In the genomic region with DNA sequence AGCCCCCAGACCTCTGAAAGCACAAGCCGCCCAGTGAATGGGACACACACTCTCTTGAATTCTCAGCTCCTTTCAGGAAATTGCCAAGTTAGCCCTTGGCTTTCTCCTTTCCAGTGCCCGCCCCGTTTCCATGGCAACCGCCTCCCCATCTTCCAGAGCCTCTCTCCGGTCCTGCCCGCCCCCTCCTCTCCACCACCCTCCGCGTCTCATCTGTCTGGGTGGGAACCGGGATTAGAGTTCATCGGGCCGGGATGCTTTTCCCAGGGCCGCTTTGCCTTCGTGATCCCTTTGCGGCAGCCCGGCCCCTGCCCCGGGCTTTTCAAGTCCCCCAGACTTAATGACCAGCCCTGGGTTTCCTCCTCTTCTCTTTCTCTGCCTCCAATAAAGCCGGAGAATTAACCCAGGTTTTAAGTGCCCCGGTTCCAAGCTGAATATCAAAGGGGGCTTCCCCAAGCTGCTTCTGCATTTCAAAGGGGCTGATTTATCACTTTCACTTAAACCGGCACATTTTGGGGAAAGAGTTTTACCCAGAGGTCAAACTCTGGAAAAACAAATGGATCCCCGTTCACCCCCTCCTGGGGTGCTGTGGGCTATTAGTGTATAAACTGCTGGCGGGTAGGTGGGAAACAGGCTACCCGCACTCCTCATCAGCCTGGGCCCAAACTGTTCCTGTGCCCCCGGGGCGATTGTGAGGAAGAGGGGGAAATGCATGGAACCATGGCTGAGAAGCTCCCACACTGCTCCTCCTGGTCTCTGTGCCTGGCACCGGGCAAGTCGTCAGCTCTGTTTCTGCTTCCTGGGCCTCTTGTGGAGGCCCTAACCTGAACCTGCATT, we compare ENCODE assay signal across 18 cellular contexts.
DNase-seq lines count a peak whose midpoint lies in the region; ATAC-seq and TF ChIP-seq lines count a peak whose summit lies in the region.
"Had no signal": no experiment of that assay in that cellular context is flagged by ENCODE, and none has a peak within 500 bp of the region (broad histone marks: within the 10 kb centered on the region; RNA-seq: fewer than 3 reads in every experiment).

No MANE protein-coding gene starts in this region.

- H3K36me3 ChIP-seq in heart right ventricle (no peaks in the 10 kb centered on the region), neural progenitor cell (no peaks in the 10 kb centered on the region), vagina (no peaks in the 10 kb centered on the region)
- H3K36me3 ChIP-seq: adrenal gland, neutrophil, SJSA1, spleen had no signal

- H3K27me3 Mint-ChIP-seq in neural progenitor cell (ENCODE audit: insufficient read depth, low read depth), result peaks cover 20% of the 10 kb centered on the region

- intact Hi-C loops in cardiac septum (cut with DNase I) (no loop called here), heart right ventricle (cut with DNase I) (no loop called here), vagina (cut with DNase I) (no loop called here)

- peaks cover 7% of the 10 kb centered on the region for H3K9me3 Mint-ChIP-seq in neural progenitor cell

- no peak for ATAC-seq in heart right ventricle
- no peak for ATAC-seq in GM21381 (IDR thresholded peaks at IDR 0.05; ENCODE audit: unreplicated experiment)
- ATAC-seq: HCT116, left cardiac atrium had no signal

- peaks cover 24% of the 10 kb centered on the region for H3F3A ChIP-seq in neural progenitor cell (ENCODE audit: low read depth)

- H3K4me1 Mint-ChIP-seq in neural progenitor cell, result peaks cover 83% of the 10 kb centered on the region

- peaks cover 4% of the 10 kb centered on the region for H3K36me3 Mint-ChIP-seq in neural progenitor cell

- peak overlapping the region; percentile 50 for H3K4me2 ChIP-seq in neural progenitor cell

- H3K4me3 Mint-ChIP-seq in neural progenitor cell, result peak overlapping the region; percentile 78

- H3K79me2 ChIP-seq in neural progenitor cell (ENCODE audit: low read depth), result no peaks in the 10 kb centered on the region

- TF ChIP-seq POLR2A in vagina (IDR thresholded peaks at IDR 0.05), result no peak

- H3K4me1 ChIP-seq in heart right ventricle, result peaks cover 0 to 58% (median 9%) of the 10 kb centered on the region in 9 donors
- peaks cover 44% of the 10 kb centered on the region for H3K4me1 ChIP-seq in neural progenitor cell
- peaks cover 23% of the 10 kb centered on the region for H3K4me1 ChIP-seq in vagina

- H3K27ac Mint-ChIP-seq in neural progenitor cell, result peak overlapping the region; percentile 99

- no peak overlapping the region for H2AFZ ChIP-seq in neural progenitor cell (replicated peaks)

- no peaks in the 10 kb centered on the region for H4K20me1 ChIP-seq in neural progenitor cell (ENCODE audit: low read depth)

- no peak overlapping the region for H3K9ac ChIP-seq in neural progenitor cell

- H3K27ac ChIP-seq in heart right ventricle, result no peak overlapping the region
- H3K27ac ChIP-seq in neural progenitor cell, result no peak overlapping the region
- H3K27ac ChIP-seq in vagina, result no peak overlapping the region
- H3K27ac ChIP-seq: adrenal gland, neutrophil, SJSA1, spleen, VCaP had no signal

- H3K4me3 ChIP-seq in heart right ventricle (no peak overlapping the region), neural progenitor cell (no peak overlapping the region), vagina (no peak overlapping the region)
- H3K4me3 ChIP-seq: adrenal gland, SJSA1, spleen had no signal

- peak; percentile 70 for DNase-seq in cardiac septum (ENCODE audit: low spot score)
- no peak for DNase-seq in heart right ventricle
- peak; percentile 40 for DNase-seq in globus pallidus (ENCODE audit: low spot score)
- DNase-seq in neural progenitor cell (ENCODE audit: low spot score), result peak; percentile 93
- DNase-seq in vagina (ENCODE audit: extremely low spot score in 2 of 2), result no peak
- DNase-seq in activated naive CD4-positive, alpha-beta T cell treated with anti-CD3 and anti-CD28 coated beads, Interleukin-2, amount 50 U/mL, for 16 hours, result no peak
- no peak for DNase-seq in NCI-H2029 (lab: John Stamatoyannopoulos, UW)
- DNase-seq: activated CD8-positive, alpha-beta memory T cell treated with anti-CD3 and anti-CD28 coated beads, Interleukin-2, amount 50 U/mL, for 4 hours; adrenal gland; left cardiac atrium; NCI-H1092 treated with DMSO at 0.1 percent for 48 hours; NCI-H82; spleen had no signal

- TF ChIP-seq CTCF in heart right ventricle (IDR thresholded peaks at IDR 0.05), result no peak
- TF ChIP-seq CTCF in neural progenitor cell (IDR thresholded peaks at IDR 0.05), result no peak
- TF ChIP-seq CTCF in vagina (IDR thresholded peaks at IDR 0.05), result no peak

- no peaks in the 10 kb centered on the region for H3K27me3 ChIP-seq in heart right ventricle
- H3K27me3 ChIP-seq in neural progenitor cell, result no peaks in the 10 kb centered on the region
- no peaks in the 10 kb centered on the region for H3K27me3 ChIP-seq in vagina
- H3K27me3 ChIP-seq: adrenal gland, SJSA1, spleen had no signal

- 95% methylated on average over 26 of the region's 26 CpGs for WGBS in heart right ventricle, 2 donors

- H3K9me3 ChIP-seq in heart right ventricle (peaks cover 0 to 5% (median 0%) of the 10 kb centered on the region in 11 donors), neural progenitor cell (ENCODE audit: low read depth) (no peaks in the 10 kb centered on the region), vagina (no peaks in the 10 kb centered on the region)
- H3K9me3 ChIP-seq: adrenal gland, neutrophil, spleen had no signal

Comparison
In these comparisons a context has a peak if more than half of its experiments do, and no peak if none do; other contexts are left out.
1. DNase-seq: peak in cardiac septum (single experiment), globus pallidus (single experiment) and neural progenitor cell (single experiment); none in heart right ventricle (0 of 2), vagina (0 of 2), activated naive CD4-positive, alpha-beta T cell treated with anti-CD3 and anti-CD28 coated beads, Interleukin-2, amount 50 U/mL, for 16 hours (single experiment) and NCI-H2029 (single experiment).